ENCODE assay signal across 8 cellular contexts in the genomic region with DNA sequence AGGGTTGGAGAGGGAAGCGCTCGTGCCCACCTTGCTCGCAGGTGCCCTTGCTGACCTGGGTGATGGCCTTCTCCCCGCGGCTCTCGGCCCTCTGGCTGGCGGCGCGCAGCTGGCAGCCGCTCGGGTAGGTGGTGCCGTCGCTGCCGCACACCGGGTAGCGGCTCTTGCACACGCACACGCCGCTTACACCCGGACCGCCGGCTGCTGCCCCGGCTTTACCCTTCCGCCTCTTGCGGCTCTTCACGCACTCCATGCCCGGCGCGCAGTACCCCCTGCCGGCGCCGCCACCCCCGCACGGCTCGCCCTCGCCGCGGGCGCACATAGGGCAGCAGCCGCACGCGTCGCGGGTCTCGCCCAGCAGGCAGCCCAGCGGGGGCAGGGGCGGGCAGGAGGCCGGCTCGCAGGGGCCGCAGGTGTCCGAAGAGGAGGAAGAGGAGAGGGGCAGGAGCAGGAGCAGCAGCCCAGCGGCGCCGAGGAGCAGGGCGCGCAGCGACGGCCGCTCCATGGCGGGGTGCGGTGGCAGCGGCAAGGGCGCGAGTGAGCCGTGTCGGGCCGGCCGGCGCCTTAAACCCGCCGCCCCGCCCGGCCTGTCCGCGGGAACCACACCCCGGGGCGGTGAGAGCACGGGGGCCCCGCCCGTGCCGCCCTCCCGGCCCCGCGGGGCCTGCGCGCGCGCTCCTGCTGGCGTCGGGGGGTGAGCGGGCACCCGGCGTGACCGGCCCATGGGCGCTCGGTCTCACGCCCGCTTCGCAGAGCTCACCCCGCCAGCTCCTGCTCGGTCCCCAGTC. TPM values are rescaled to one million over a fixed set of nuclear protein-coding genes. Genes with fewer than 3 reads are reported as not detected.
DNase-seq lines count a peak whose midpoint lies in the region; ATAC-seq and TF ChIP-seq lines count a peak whose summit lies in the region.

A gene with protein sequence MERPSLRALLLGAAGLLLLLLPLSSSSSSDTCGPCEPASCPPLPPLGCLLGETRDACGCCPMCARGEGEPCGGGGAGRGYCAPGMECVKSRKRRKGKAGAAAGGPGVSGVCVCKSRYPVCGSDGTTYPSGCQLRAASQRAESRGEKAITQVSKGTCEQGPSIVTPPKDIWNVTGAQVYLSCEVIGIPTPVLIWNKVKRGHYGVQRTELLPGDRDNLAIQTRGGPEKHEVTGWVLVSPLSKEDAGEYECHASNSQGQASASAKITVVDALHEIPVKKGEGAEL (minus strand): TSS at position 539 of the 788 bp plus-strand sequence. CDS start 34 bp downstream, at position 505.

- H3K9me2 ChIP-seq in SK-N-SH = no peaks in the 10 kb centered on the region

- H2AFZ ChIP-seq in SK-N-SH (ENCODE audit: low read depth) = peak within 1 kb of the TSS; percentile 78

- no peaks in the 10 kb centered on the region for H3K9me3 ChIP-seq in SK-N-SH
- no peaks in the 10 kb centered on the region for H3K9me3 ChIP-seq in tibial artery

- H3K9me3 Mint-ChIP-seq in T-cell = no peaks in the 10 kb centered on the region

- H3K56ac ChIP-seq in mesendoderm (ENCODE audit: low read length) = peak within 1 kb of the TSS; percentile 78

- ATAC-seq in SK-N-SH treated with all-trans-retinoic acid at 6 μM for 48 hours (no peak), HG02938 (IDR thresholded peaks at IDR 0.05; ENCODE audit: unreplicated experiment) (peak; percentile 33), T-cell (replicated peaks in 1 of 4) (peak in 3 of 4 experiments; percentile 23 to 36 (median 26))

- peak within 1 kb of the TSS in 1 of 2 donors; percentile 17 for H3K27ac Mint-ChIP-seq in T-cell

- H3K79me2 ChIP-seq in SK-N-SH (ENCODE audit: insufficient read depth) = no peaks in the 10 kb centered on the region
- H3K79me2 ChIP-seq in mesendoderm (ENCODE audit: control insufficient read depth, insufficient read depth, low read length) = no peaks in the 10 kb centered on the region

- H3K27ac ChIP-seq in SK-N-SH (ENCODE audit: low read depth in 2 of 2, low read length in 1 of 2) (no peak within 1 kb of the TSS), mesendoderm (ENCODE audit: low read depth, low read length) (peak within 1 kb of the TSS; percentile 8), tibial artery (peak within 1 kb of the TSS; percentile 87 to 99)

- POLR2A ChIA-PET in SK-N-SH (lab: Yijun Ruan, JAX) (no interaction called here), T-cell (lab: Charles Lee) (no interaction called here)

- H3K27me3 ChIP-seq in SK-N-SH (ENCODE audit: insufficient read depth) = no peaks in the 10 kb centered on the region
- H3K27me3 ChIP-seq in mesendoderm (ENCODE audit: insufficient read depth, low read length, poor library complexity) = peaks cover 2% of the 10 kb centered on the region
- no peaks in the 10 kb centered on the region for H3K27me3 ChIP-seq in tibial artery

- H4K5ac ChIP-seq in mesendoderm (ENCODE audit: low read length) = no peak within 1 kb of the TSS

- peak within 1 kb of the TSS; percentile 14; the same call in 1 of the 2 replicates for H3K9ac ChIP-seq in SK-N-SH
- peak within 1 kb of the TSS; percentile 46 for H3K9ac ChIP-seq in mesendoderm (ENCODE audit: low read length)

- no peak for TF ChIP-seq EP300 in SK-N-SH (IDR thresholded peaks at IDR 0.05; ENCODE audit: borderline replicate concordance in 1 of 2, low read depth in 1 of 2, low read length in 1 of 2)

- no peak within 1 kb of the TSS for H2BK5ac ChIP-seq in mesendoderm (ENCODE audit: low read length)

- peak within 1 kb of the TSS; percentile 76 to 91 (median 79) for H3K4me3 Mint-ChIP-seq in T-cell

- H3K4me3 ChIP-seq in SK-N-SH (ENCODE audit: low read depth in 2 of 2, low read length in 1 of 2) (peak within 1 kb of the TSS in 1 of 2 experiments; percentile 18; a peak in 2 of 4 replicates), mesendoderm (ENCODE audit: low read length) (peak within 1 kb of the TSS; percentile 25), tibial artery (peak within 1 kb of the TSS; percentile 72 to 81)

- H4K8ac ChIP-seq in mesendoderm (ENCODE audit: low read depth, low read length) = no peak within 1 kb of the TSS

- no peaks in the 10 kb centered on the region for H3K36me3 ChIP-seq in SK-N-SH (replicated peaks in 1 of 2; ENCODE audit: control insufficient read depth in 1 of 2, insufficient read depth in 2 of 2, low read length in 1 of 2)
- H3K36me3 ChIP-seq in mesendoderm (ENCODE audit: control insufficient read depth, insufficient read depth, low read length) = no peaks in the 10 kb centered on the region
- H3K36me3 ChIP-seq in tibial artery = peaks cover 0 to 3% (median 0%) of the 10 kb centered on the region in 3 donors

- H3K4me2 ChIP-seq in SK-N-SH (peak within 1 kb of the TSS; percentile 60), mesendoderm (ENCODE audit: low read length) (peak within 1 kb of the TSS; percentile 71)

- no peak within 1 kb of the TSS for H2BK15ac ChIP-seq in mesendoderm (replicated peaks; ENCODE audit: low read depth)

- TF ChIP-seq RAD21 in SK-N-SH (IDR thresholded peaks at IDR 0.05; ENCODE audit: low read length) = no peak

- H2AK5ac ChIP-seq in mesendoderm (ENCODE audit: low read length) = no peak within 1 kb of the TSS

- H3K4me1 Mint-ChIP-seq in T-cell = peaks cover 14 to 21% (median 18%) of the 10 kb centered on the region in 3 donors

- peak within 1 kb of the TSS; percentile 44 for H3K4ac ChIP-seq in mesendoderm (ENCODE audit: low read depth, low read length)

- H3K18ac ChIP-seq in mesendoderm (ENCODE audit: low read length) = peak within 1 kb of the TSS; percentile 82

- peaks cover 67 to 70% of the 10 kb centered on the region in 2 donors for H3K27me3 Mint-ChIP-seq in T-cell

- peak within 1 kb of the TSS; percentile 89 for H3K23ac ChIP-seq in mesendoderm (ENCODE audit: low read length)

- no peaks in the 10 kb centered on the region for H4K20me1 ChIP-seq in SK-N-SH (ENCODE audit: insufficient read depth)

- peaks cover 7% of the 10 kb centered on the region for H3F3A ChIP-seq in SK-N-SH (replicated peaks; ENCODE audit: insufficient read depth)

- H3K4me1 ChIP-seq in SK-N-SH (ENCODE audit: control insufficient read depth in 1 of 2, insufficient read depth in 2 of 2, low read depth in 1 of 2, low read length in 1 of 2) (peaks cover 4 to 10% of the 10 kb centered on the region in 2 experiments; a peak in 3 of 4 replicates), mesendoderm (ENCODE audit: control insufficient read depth, low read depth, low read length) (no peaks in the 10 kb centered on the region), tibial artery (peaks cover 0 to 48% (median 21%) of the 10 kb centered on the region in 4 donors)

- TF ChIP-seq CTCF in SK-N-SH (IDR thresholded peaks at IDR 0.05) (no peak), tibial artery (IDR thresholded peaks at IDR 0.05) (no peak)

- H3K36me3 Mint-ChIP-seq in T-cell = no peaks in the 10 kb centered on the region

- DNase-seq in SK-N-SH (peak; percentile 79), T-cell (peak in 1 of 34 experiments; percentile 4), epidermal melanocyte (ENCODE audit: insufficient read length, low spot score) (peak; percentile 40), mesendoderm (no peak), tibial artery (peak; percentile 69 to 91), T1000 (lab: John Stamatoyannopoulos, UW) (no peak)

- CTCF ChIA-PET in SK-N-SH (lab: Yijun Ruan, JAX) = interaction anchor here (1.0 to 2.4 kb wide), 4 partner anchors 8 to 72 kb away, joined by 3 to 13 read pairs (median 3); no protein-coding TSS in a partner anchor
- CTCF ChIA-PET in T-cell (lab: Charles Lee) = no interaction called here

- H3K79me1 ChIP-seq in mesendoderm (ENCODE audit: low read length) = no peaks in the 10 kb centered on the region

- intact Hi-C loops in tibial artery (cut with DNase I; ENCODE audit: low total_unique reads) = loop anchor here (5.0 kb wide), 1 partner anchor 68 kb away; no protein-coding TSS in a partner anchor

- 42% methylated on average over 28 of the region's 101 CpGs for WGBS in SK-N-SH (ENCODE audit: low lambda C conversion rate)
- WGBS in mesendoderm (ENCODE audit: extremely low coverage, insufficient coverage, low lambda C conversion rate) = no CpG with 5 or more reads among the region's 101 CpGs

- no peak within 1 kb of the TSS for H2BK120ac ChIP-seq in mesendoderm (ENCODE audit: low read depth, low read length)

TF ChIP-seq in SK-N-SH, 30 proteins besides CTCF, POLR2A, EP300 and RAD21 (continues in another document):
- TF ChIP-seq NRF1 (IDR thresholded peaks at IDR 0.05; ENCODE audit: low read depth, low read length) = no peak
- no peak for TF ChIP-seq TEAD4 (IDR thresholded peaks at IDR 0.05; ENCODE audit: borderline replicate concordance, insufficient read depth)
- TF ChIP-seq POLR2AphosphoS5 (IDR thresholded peaks at IDR 0.05; ENCODE audit: low read depth, low read length) = no peak
- no peak for TF ChIP-seq MEF2A (IDR thresholded peaks at IDR 0.05; ENCODE audit: borderline replicate concordance, low read depth)
- TF ChIP-seq, protein P1, sequence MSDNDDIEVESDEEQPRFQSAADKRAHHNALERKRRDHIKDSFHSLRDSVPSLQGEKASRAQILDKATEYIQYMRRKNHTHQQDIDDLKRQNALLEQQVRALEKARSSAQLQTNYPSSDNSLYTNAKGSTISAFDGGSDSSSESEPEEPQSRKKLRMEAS (IDR thresholded peaks at IDR 0.05; ENCODE audit: low read depth) = no peak
- TF ChIP-seq RFX5 (IDR thresholded peaks at IDR 0.05; ENCODE audit: low read length) = no peak
- TF ChIP-seq TAF1 (IDR thresholded peaks at IDR 0.05; ENCODE audit: borderline replicate concordance, low read depth, low read length) = no peak
- TF ChIP-seq FOSL2 (IDR thresholded peaks at IDR 0.05; ENCODE audit: borderline replicate concordance, low read depth) = no peak

TF ChIP-seq in SK-N-SH treated with all-trans-retinoic acid at 6 μM for 48 hours, 23 proteins besides CTCF, POLR2A, EP300 and RAD21 (continues in another document):
- TF ChIP-seq, protein P2, sequence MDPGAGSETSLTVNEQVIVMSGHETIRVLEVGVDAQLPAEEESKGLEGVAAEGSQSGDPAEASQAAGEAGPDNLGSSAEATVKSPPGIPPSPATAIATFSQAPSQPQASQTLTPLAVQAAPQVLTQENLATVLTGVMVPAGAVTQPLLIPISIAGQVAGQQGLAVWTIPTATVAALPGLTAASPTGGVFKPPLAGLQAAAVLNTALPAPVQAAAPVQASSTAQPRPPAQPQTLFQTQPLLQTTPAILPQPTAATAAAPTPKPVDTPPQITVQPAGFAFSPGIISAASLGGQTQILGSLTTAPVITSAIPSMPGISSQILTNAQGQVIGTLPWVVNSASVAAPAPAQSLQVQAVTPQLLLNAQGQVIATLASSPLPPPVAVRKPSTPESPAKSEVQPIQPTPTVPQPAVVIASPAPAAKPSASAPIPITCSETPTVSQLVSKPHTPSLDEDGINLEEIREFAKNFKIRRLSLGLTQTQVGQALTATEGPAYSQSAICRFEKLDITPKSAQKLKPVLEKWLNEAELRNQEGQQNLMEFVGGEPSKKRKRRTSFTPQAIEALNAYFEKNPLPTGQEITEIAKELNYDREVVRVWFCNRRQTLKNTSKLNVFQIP (CRISPR knock-in tag; IDR thresholded peaks at IDR 0.05; ENCODE audit: borderline replicate concordance, low read depth) = no peak
- no peak for TF ChIP-seq ZNF565 (CRISPR knock-in tag; conservative IDR thresholded peaks at IDR 0.05; ENCODE audit: low read depth)

RNA-seq across cellular contexts. Expression of the gene that starts here (rescaled TPM):
- 0.38 and 0.71 TPM in 2 replicates for polyA plus RNA-seq in SK-N-SH (2012; rRNA removed)
- 0.39 and 0.67 TPM in 2 replicates for polyA plus RNA-seq in SK-N-SH (2012; cell fraction: cytosol; rRNA removed)
- 0.77 and 1.4 TPM in 2 replicates for polyA plus RNA-seq in SK-N-SH (2012; cell fraction: nucleus; rRNA removed)
- total RNA-seq in T-cell = 1 to 10 TPM in 4 of 5 donors, not detected in 1; 1.9 to 2.4 (median 2.0) TPM
- 3.1 TPM for polyA plus RNA-seq in mesendoderm (2013, experiment 1 of 2)
- polyA plus RNA-seq in mesendoderm (2013, experiment 2 of 2) = 3.3 TPM

Comparison
In these comparisons a context has a peak if more than half of its experiments do, and no peak if none do; other contexts are left out.
1. DNase-seq: peak in SK-N-SH (single experiment), epidermal melanocyte (single experiment) and tibial artery (2 of 2); none in mesendoderm (single experiment) and T1000 (single experiment).
2. H3K27ac ChIP-seq: peak in mesendoderm (single experiment) and tibial artery (2 of 2); none in SK-N-SH (0 of 2).